6 cellular contexts compared by ENCODE assay signal in the genomic region with DNA sequence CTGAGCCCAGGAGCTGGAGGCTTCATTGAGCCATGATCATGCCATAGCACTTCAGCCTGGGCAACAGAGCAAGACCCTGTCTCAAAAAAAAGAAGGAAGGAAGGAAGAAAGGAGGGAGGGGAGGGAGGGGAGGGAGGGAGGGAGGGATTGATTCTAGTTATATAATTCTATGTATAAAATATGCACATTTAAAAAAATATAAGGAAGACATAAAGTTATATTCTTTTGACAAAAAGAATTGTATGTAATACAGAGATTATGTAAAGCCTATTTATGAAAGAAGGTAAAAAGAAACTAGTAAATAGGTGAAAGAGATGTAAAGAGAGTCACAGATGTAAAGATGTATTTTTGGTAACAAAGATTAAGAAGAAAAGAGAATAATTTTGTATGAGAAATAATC. TPM values are rescaled to one million over a fixed set of nuclear protein-coding genes. Genes with fewer than 3 reads are reported as not detected.
"Had no signal": no experiment of that assay in that cellular context is flagged by ENCODE, and none has a peak within 500 bp of the region (broad histone marks: within the 10 kb centered on the region; RNA-seq: fewer than 3 reads in every experiment).

No MANE protein-coding gene starts in this region.

- H3K4me3 Mint-ChIP-seq: stimulated activated memory B cell treated with anti-CD40 and anti-IgM and Interleukin-4, amounts not matched to agents 10 μg/mL and 1 μg/mL and 100 μg/mL, for 72 hours had no signal

- H3K27ac ChIP-seq: cardiac muscle cell, hepatocyte, pancreas had no signal

- H3K36me3 Mint-ChIP-seq: stimulated activated memory B cell treated with anti-CD40 and anti-IgM and Interleukin-4, amounts not matched to agents 10 μg/mL and 1 μg/mL and 100 μg/mL, for 72 hours had no signal

- H3K27ac Mint-ChIP-seq: stimulated activated memory B cell treated with anti-CD40 and anti-IgM and Interleukin-4, amounts not matched to agents 10 μg/mL and 1 μg/mL and 100 μg/mL, for 72 hours had no signal

- DNase-seq: pancreas, substantia nigra, transverse colon had no signal

- H3K9me3 Mint-ChIP-seq: stimulated activated memory B cell treated with anti-CD40 and anti-IgM and Interleukin-4, amounts not matched to agents 10 μg/mL and 1 μg/mL and 100 μg/mL, for 72 hours had no signal

- H3K27me3 Mint-ChIP-seq: stimulated activated memory B cell treated with anti-CD40 and anti-IgM and Interleukin-4, amounts not matched to agents 10 μg/mL and 1 μg/mL and 100 μg/mL, for 72 hours had no signal

RNA-seq across cellular contexts. Expression of a gene that starts 42.1 kb away (rescaled TPM):
- total RNA-seq: cardiac muscle cell had no signal
